In the genomic region with DNA sequence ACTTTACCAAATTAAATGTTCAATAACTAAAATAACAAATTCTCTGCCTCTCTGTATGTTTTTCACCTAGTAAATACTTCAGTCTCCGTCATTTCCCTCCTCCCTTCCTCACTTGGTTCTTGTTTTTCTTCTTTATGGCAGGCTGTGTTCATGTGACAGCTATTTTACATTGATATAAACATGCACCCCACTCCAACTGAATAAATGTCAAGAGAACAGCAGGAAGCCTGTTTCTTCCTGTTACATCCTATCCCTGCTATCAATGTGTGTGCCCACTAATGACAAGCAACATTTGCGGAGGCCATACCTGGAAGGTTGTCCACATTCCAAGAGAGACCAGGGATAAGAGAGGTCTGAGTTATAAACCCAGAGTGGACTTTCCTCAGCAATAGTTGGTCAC, we compare ENCODE assay signal across 7 cellular contexts.
"Had no signal": no experiment of that assay in that cellular context is flagged by ENCODE, and none has a peak within 500 bp of the region (broad histone marks: within the 10 kb centered on the region; RNA-seq: fewer than 3 reads in every experiment).

No MANE protein-coding gene starts in this region.

- H3K27ac ChIP-seq: GM23248, HL-60 had no signal

- DNase-seq: GM23248, GOT3, H9, HCEC 1CT had no signal

- FAIRE-seq: H54, HepG2 had no signal

- H2AFZ ChIP-seq: GM23248 had no signal

- H3K4me3 ChIP-seq: GM23248 had no signal

- H3K9ac ChIP-seq: GM23248 had no signal

- ATAC-seq: HepG2 had no signal
